Comparison of ENCODE assay signal across 26 cellular contexts in the genomic region with DNA sequence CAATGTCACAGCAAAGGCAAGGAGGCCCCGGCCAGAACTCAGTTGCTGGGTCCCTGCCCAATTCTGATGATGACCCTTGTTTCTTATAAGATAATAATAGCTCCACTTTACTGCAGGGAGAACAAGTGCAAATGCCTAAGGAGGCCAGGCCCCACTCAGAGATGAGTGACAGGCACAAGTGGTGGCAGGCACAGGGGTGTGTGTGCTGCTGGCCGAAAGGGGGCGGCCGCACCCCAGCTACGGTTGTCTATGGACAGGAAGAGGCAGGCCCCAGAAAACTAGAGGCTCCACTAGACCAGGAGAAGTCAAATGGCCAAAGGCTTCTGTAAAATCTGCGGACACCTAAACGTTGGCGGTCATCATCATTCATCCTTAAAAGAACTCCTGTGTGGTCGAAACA. TPM values are rescaled to one million over a fixed set of nuclear protein-coding genes. Genes with fewer than 3 reads are reported as not detected.
DNase-seq lines count a peak whose midpoint lies in the region; ATAC-seq and TF ChIP-seq lines count a peak whose summit lies in the region.
"Had no signal": no experiment of that assay in that cellular context is flagged by ENCODE, and none has a peak within 500 bp of the region (broad histone marks: within the 10 kb centered on the region; RNA-seq: fewer than 3 reads in every experiment).

No MANE protein-coding gene starts in this region.

- intact Hi-C loops in left lung (cut with DNase I), result no loop called here

- 0 out of 2 replicates have a peak, but pooled peaks have one; percentile 23 for TF ChIP-seq CTCF in GM12875 (IDR thresholded peaks at IDR 0.05; ENCODE audit: borderline replicate concordance, insufficient read depth, low read depth, low read length)
- no peak for TF ChIP-seq CTCF in left lung (IDR thresholded peaks at IDR 0.05)

- H3K36me3 ChIP-seq in SJCRH30 (no peaks in the 10 kb centered on the region), left lung (no peaks in the 10 kb centered on the region)
- H3K36me3 ChIP-seq: adrenal gland, ovary, thyroid gland had no signal

- H3K27me3 ChIP-seq in SJCRH30 (no peaks in the 10 kb centered on the region), left lung (no peaks in the 10 kb centered on the region)
- H3K27me3 ChIP-seq: adrenal gland, ovary, thyroid gland had no signal

- peak; percentile 19 for DNase-seq in COLO668 (lab: John Stamatoyannopoulos, UW; ENCODE audit: unreplicated experiment)
- peak; percentile 95 to 98 for DNase-seq in SJCRH30
- no peak for DNase-seq in left lung
- DNase-seq in NCI-H446 treated with DMSO at 0.1 percent for 48 hours (lab: John Stamatoyannopoulos, UW), result no peak
- DNase-seq in NCI-H524 treated with DMSO at 0.1 percent for 48 hours (lab: John Stamatoyannopoulos, UW), result no peak
- DNase-seq: activated CD4-positive, alpha-beta T cell treated with anti-CD3 and anti-CD28 coated beads, Interleukin-2, amount 10 ng/mL, durations not matched to agents 7 days and 5 days; activated naive CD4-positive, alpha-beta T cell; activated T-cell treated with anti-CD3 and anti-CD28 coated beads, Interleukin-2, amount 50 U/mL, for 48 hours; adrenal gland; effector CD8-positive, alpha-beta T cell; GOT3; midbrain; NCI-H1105; NCI-H2029 treated with DMSO at 0.1 percent for 48 hours; NCI-H446; ovary; SK-N-SH; stimulated activated naive CD8-positive, alpha-beta T cell treated with anti-CD3 and anti-CD28 coated beads, Interleukin-15, amount 100 ng/mL, for 72 hours; T-helper 2 cell; thyroid gland had no signal

- H3K4me1 ChIP-seq in SJCRH30 (peaks cover 34% of the 10 kb centered on the region), left lung (peaks cover 0 to 5% of the 10 kb centered on the region in 2 donors)
- H3K4me1 ChIP-seq: adrenal gland, thyroid gland had no signal

- no peak overlapping the region for H3K4me3 ChIP-seq in GM12875 (ENCODE audit: low read depth, low read length)
- H3K4me3 ChIP-seq in SJCRH30, result no peak overlapping the region
- H3K4me3 ChIP-seq in left lung, result no peak overlapping the region
- H3K4me3 ChIP-seq: adrenal gland, ovary, thyroid gland had no signal

- H3K27ac ChIP-seq in SJCRH30, result no peak overlapping the region
- no peak overlapping the region for H3K27ac ChIP-seq in left lung
- H3K27ac ChIP-seq: adrenal gland, C4-2B, HL-60, ovary, thyroid gland, VCaP had no signal

- ATAC-seq in left lung, result peak; percentile 70
- ATAC-seq in HG03039 (IDR thresholded peaks at IDR 0.05; ENCODE audit: unreplicated experiment), result no peak
- ATAC-seq: natural killer cell treated with Interleukin-12 subunit alpha and Interleukin-12 subunit beta and Interleukin-15 and Interleukin-18, amount 100 ng/mL, for 72 hours; stimulated activated naive CD8-positive, alpha-beta T cell treated with anti-CD3 and anti-CD28 coated beads, Interleukin-15, amount 100 ng/mL, for 72 hours had no signal

- no peaks in the 10 kb centered on the region for H3K9me3 ChIP-seq in SJCRH30 (replicated peaks)
- H3K9me3 ChIP-seq in left lung, result no peaks in the 10 kb centered on the region
- H3K9me3 ChIP-seq: adrenal gland, ovary, SK-N-SH, thyroid gland had no signal

RNA-seq across cellular contexts. Expression of a gene that starts 28.5 kb away (rescaled TPM):
- not detected in 2 replicates for total RNA-seq in SJCRH30 (2014; rRNA removed; shearing (Covaris generic))
- total RNA-seq in left lung, result 1 to 10 TPM; 1.5 TPM

RNA-seq across cellular contexts. Expression of a gene that starts 30.3 kb away (rescaled TPM):
- 2,094 and 2,122 TPM in 2 replicates for total RNA-seq in SJCRH30 (2014; rRNA removed; shearing (Covaris generic))
- total RNA-seq in left lung, result 1,000 to 10,000 TPM in 1 of 2 donors, 100 to 1,000 TPM in 1; 723 to 1,158 TPM

Comparison
In these comparisons a context has a peak if more than half of its experiments do, and no peak if none do; other contexts are left out.
1. DNase-seq: peak in COLO668 (single experiment) and SJCRH30 (2 of 2); none in left lung (0 of 2), NCI-H446 treated with DMSO at 0.1 percent for 48 hours (single experiment) and NCI-H524 treated with DMSO at 0.1 percent for 48 hours (single experiment).